Comparison of ENCODE assay signal across 5 cellular contexts in the genomic region with DNA sequence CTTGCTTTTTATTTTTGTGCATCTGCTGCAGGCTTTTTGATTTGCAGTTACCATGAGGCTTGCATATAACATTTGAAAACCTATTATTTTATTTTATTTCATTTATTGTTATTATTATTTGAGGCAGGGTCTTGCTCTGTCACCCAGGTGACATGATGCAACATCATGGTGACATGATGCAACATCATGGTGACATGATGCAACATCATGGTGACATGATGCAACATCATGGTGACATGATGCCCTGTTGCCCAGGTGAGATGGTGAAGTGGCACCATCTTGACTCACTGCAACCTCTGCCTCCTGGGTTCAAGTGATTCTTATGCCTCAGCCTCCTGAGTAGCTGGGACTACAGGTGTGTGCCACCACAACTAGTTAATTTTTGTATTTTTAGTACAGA.
TF ChIP-seq lines count a peak whose summit lies in the region.
"Not testable (repeated sequence)": the region's sequence is repeated elsewhere in the genome, so short reads cannot be mapped to it uniquely, and the experiment has no call there.

No MANE protein-coding gene starts in this region.

TF ChIP-seq in A549, 52 proteins besides CTCF, POLR2A, EP300 and RAD21:
- peak; percentile 52 to 78; a peak in 3 of 4 replicates for TF ChIP-seq CEBPB (IDR thresholded peaks at IDR 0.05)

TF ChIP-seq in HCT116, 20 proteins besides CTCF, POLR2A, EP300 and RAD21:
- TF ChIP-seq SP1 (IDR thresholded peaks at IDR 0.05; ENCODE audit: low read depth) (peak; percentile 30), CEBPB (IDR thresholded peaks at IDR 0.05; ENCODE audit: low read depth) (peak; percentile 98), CBX3 (IDR thresholded peaks at IDR 0.05; ENCODE audit: low read depth) (peak; percentile 76)
- TF ChIP-seq, protein P1, sequence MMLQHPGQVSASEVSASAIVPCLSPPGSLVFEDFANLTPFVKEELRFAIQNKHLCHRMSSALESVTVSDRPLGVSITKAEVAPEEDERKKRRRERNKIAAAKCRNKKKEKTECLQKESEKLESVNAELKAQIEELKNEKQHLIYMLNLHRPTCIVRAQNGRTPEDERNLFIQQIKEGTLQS (IDR thresholded peaks at IDR 0.05), result peak; percentile 89
- TF ChIP-seq, protein P2, sequence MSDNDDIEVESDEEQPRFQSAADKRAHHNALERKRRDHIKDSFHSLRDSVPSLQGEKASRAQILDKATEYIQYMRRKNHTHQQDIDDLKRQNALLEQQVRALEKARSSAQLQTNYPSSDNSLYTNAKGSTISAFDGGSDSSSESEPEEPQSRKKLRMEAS (IDR thresholded peaks at IDR 0.05), result peak; percentile 54; the same call in 1 of the 2 replicates

TF ChIP-seq in Ishikawa, 13 proteins besides CTCF, POLR2A, EP300 and RAD21:
- TF ChIP-seq CEBPB (IDR thresholded peaks at IDR 0.05), result peak; percentile 95

TF ChIP-seq in K562, 482 proteins besides CTCF, POLR2A, EP300 and RAD21:
- TF ChIP-seq SOX6 (IDR thresholded peaks at IDR 0.05) (peak; percentile 29; the same call in 1 of the 2 replicates), ZSCAN32 (CRISPR knock-in tag; IDR thresholded peaks at IDR 0.05) (peak; percentile 93), ATF7 (IDR thresholded peaks at IDR 0.05) (peak; percentile 71; the same call in 1 of the 2 replicates), CEBPG (CRISPR knock-in tag; IDR thresholded peaks at IDR 0.05) (peak; percentile 97), CEBPG (tag; conservative IDR thresholded peaks at IDR 0.05 in 1 of 2, IDR thresholded peaks at IDR 0.05 in 1 of 2) (peak; percentile 94 to 99), JUND (IDR thresholded peaks at IDR 0.05; ENCODE audit: borderline replicate concordance, low read depth, low read length) (peak; percentile 27; the same call in 1 of the 2 replicates), ZNF507 (tag; conservative IDR thresholded peaks at IDR 0.05) (0 out of 2 replicates have a peak, but pooled peaks have one; percentile 55), TRIM24 (IDR thresholded peaks at IDR 0.05) (peak; percentile 100), CEBPB (tag; IDR thresholded peaks at IDR 0.05) (peak; percentile 92)
- TF ChIP-seq, protein P3, sequence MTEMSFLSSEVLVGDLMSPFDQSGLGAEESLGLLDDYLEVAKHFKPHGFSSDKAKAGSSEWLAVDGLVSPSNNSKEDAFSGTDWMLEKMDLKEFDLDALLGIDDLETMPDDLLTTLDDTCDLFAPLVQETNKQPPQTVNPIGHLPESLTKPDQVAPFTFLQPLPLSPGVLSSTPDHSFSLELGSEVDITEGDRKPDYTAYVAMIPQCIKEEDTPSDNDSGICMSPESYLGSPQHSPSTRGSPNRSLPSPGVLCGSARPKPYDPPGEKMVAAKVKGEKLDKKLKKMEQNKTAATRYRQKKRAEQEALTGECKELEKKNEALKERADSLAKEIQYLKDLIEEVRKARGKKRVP (CRISPR knock-in tag; IDR thresholded peaks at IDR 0.05), result peak; percentile 94
- TF ChIP-seq, protein P4, sequence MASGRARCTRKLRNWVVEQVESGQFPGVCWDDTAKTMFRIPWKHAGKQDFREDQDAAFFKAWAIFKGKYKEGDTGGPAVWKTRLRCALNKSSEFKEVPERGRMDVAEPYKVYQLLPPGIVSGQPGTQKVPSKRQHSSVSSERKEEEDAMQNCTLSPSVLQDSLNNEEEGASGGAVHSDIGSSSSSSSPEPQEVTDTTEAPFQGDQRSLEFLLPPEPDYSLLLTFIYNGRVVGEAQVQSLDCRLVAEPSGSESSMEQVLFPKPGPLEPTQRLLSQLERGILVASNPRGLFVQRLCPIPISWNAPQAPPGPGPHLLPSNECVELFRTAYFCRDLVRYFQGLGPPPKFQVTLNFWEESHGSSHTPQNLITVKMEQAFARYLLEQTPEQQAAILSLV (tag; IDR thresholded peaks at IDR 0.05), result peak; percentile 93
- TF ChIP-seq JUND (tag; IDR thresholded peaks at IDR 0.05; ENCODE audit: borderline replicate concordance, low read depth, low read length), result not testable (repeated sequence)
- TF ChIP-seq, protein P1 (IDR thresholded peaks at IDR 0.05), result peak; percentile 95
- TF ChIP-seq, protein P1 (CRISPR knock-in tag; conservative IDR thresholded peaks at IDR 0.05), result not testable (repeated sequence)

TF ChIP-seq in HepG2, 621 proteins besides CTCF, POLR2A, EP300 and RAD21:
- TF ChIP-seq CEBPG (CRISPR knock-in tag; IDR thresholded peaks at IDR 0.05), result peak; percentile 86
- TF ChIP-seq, protein P3 (CRISPR knock-in tag; IDR thresholded peaks at IDR 0.05), result peak; percentile 82 to 93
- TF ChIP-seq CEBPB (IDR thresholded peaks at IDR 0.05; ENCODE audit: borderline replicate concordance, low read depth, low read length), result peak; percentile 92
- TF ChIP-seq CREB1 (IDR thresholded peaks at IDR 0.05), result 0 out of 2 replicates have a peak, but pooled peaks have one; percentile 5
- TF ChIP-seq CREB1, ATF7 (CRISPR knock-in tag; IDR thresholded peaks at IDR 0.05): not testable (repeated sequence)
- peak; percentile 78 for TF ChIP-seq ATF7 (IDR thresholded peaks at IDR 0.05)
